In the genomic region with DNA sequence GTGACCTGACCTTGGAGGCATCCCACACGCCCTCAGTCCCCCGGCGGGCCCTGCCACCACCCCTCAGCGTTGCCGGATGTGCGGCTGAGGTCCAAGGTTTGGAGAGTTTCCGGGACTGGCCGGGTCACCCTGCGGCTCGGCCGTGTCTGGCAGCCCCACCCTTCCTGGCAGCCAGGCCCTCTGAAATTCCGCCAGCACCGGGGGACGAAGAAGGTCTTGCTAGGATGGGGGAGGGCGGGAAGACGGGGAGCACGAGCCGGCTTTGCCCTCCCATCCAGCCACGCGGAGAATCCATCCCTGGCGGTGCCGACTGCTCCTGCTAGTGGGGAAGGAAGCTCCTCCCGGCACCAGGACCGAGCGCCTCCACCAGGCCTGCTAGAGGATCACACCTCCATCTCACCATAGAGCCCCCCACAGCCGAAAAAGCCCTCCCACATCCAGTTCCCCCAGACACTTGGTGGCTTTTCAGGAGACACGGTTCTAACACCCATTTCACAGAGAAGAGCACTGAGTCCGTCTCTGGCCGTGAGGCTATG, we compare ENCODE assay signal across 10 cellular contexts.
DNase-seq lines count a peak whose midpoint lies in the region; ATAC-seq, FAIRE-seq and TF ChIP-seq lines count a peak whose summit lies in the region.
"Had no signal": no experiment of that assay in that cellular context is flagged by ENCODE, and none has a peak within 500 bp of the region (broad histone marks: within the 10 kb centered on the region; RNA-seq: fewer than 3 reads in every experiment).

No MANE protein-coding gene starts in this region.

- TF ChIP-seq CTCF in endothelial cell of umbilical vein (IDR thresholded peaks at IDR 0.05; ENCODE audit: extremely low read depth in 1 of 2, insufficient read depth in 1 of 2, low read depth in 1 of 2, low read length in 2 of 2) (peak; percentile 51 to 78), type B pancreatic cell (conservative IDR thresholded peaks at IDR 0.05) (peak; percentile 40)

- H3K27ac Mint-ChIP-seq in activated CD4-positive, alpha-beta memory T cell treated with anti-CD3 and anti-CD28 coated beads, Interleukin-2, amount 10 ng/mL, durations not matched to agents 7 days and 5 days = peak overlapping the region; percentile 1
- no peak overlapping the region for H3K27ac Mint-ChIP-seq in activated CD4-positive, alpha-beta memory T cell treated with anti-CD3 and anti-CD28 coated beads for 36 hours
- no peak overlapping the region for H3K27ac Mint-ChIP-seq in type B pancreatic cell

- H3K4me1 ChIP-seq in endothelial cell of umbilical vein (ENCODE audit: control insufficient read depth, extremely low read depth, insufficient read depth, low read length) (peaks cover 54% of the 10 kb centered on the region), mesenchymal stem cell (ENCODE audit: control insufficient read depth, insufficient read depth, low read depth, low read length) (peaks cover 24% of the 10 kb centered on the region)

- H3K27me3 ChIP-seq in endothelial cell of umbilical vein (ENCODE audit: control insufficient read depth in 2 of 2, insufficient read depth in 2 of 2, low read length in 2 of 2) = no peaks in the 10 kb centered on the region
- no peaks in the 10 kb centered on the region for H3K27me3 ChIP-seq in mesenchymal stem cell (ENCODE audit: control insufficient read depth in 1 of 2, insufficient read depth in 1 of 2, low read length in 2 of 2)

- H3K9me3 ChIP-seq in endothelial cell of umbilical vein (replicated peaks; ENCODE audit: control insufficient read depth, insufficient read depth, low read length) = no peaks in the 10 kb centered on the region
- no peaks in the 10 kb centered on the region for H3K9me3 ChIP-seq in mesenchymal stem cell (ENCODE audit: control insufficient read depth, low read length)
- H3K9me3 ChIP-seq: BLaER1 treated with 17β-estradiol and CSF1 and Interleukin-3, amounts not matched to agents 10 nM and 100 nM had no signal

- H4K20me1 ChIP-seq in endothelial cell of umbilical vein (replicated peaks; ENCODE audit: control insufficient read depth, extremely low read depth, insufficient read depth, low read length) = no peaks in the 10 kb centered on the region
- H4K20me1 ChIP-seq: BLaER1 treated with 17β-estradiol and CSF1 and Interleukin-3, amounts not matched to agents 10 nM and 100 nM had no signal

- BruUV-seq in endothelial cell of umbilical vein (replicated peaks; lab: Mats Ljungman, UMichigan) = no TSS peak

- H2BK5ac ChIP-seq in mesenchymal stem cell (ENCODE audit: low read depth, low read length, poor library complexity, severe bottlenecking) = no peak overlapping the region

- H3K79me1 ChIP-seq in mesenchymal stem cell (replicated peaks; ENCODE audit: low read length, poor library complexity, severe bottlenecking) = no peaks in the 10 kb centered on the region

- no peak overlapping the region for H3K23ac ChIP-seq in mesenchymal stem cell (ENCODE audit: low read length in 2 of 2)

- WGBS in mesenchymal stem cell = 39% methylated on average over 26 of the region's 29 CpGs

- H3K14ac ChIP-seq in mesenchymal stem cell (ENCODE audit: low read length in 2 of 2) = no peak overlapping the region

- peak overlapping the region in 1 of 2 experiments; percentile 19 for H3K4ac ChIP-seq in mesenchymal stem cell (ENCODE audit: low read depth in 1 of 2, low read length in 2 of 2)

- H2BK120ac ChIP-seq in mesenchymal stem cell (ENCODE audit: low read depth, low read length) = peak overlapping the region; percentile 37

- H3K36me3 Mint-ChIP-seq in activated CD4-positive, alpha-beta memory T cell treated with anti-CD3 and anti-CD28 coated beads, Interleukin-2, amount 10 ng/mL, durations not matched to agents 7 days and 5 days (ENCODE audit: low read depth) = no peaks in the 10 kb centered on the region
- no peaks in the 10 kb centered on the region for H3K36me3 Mint-ChIP-seq in activated CD4-positive, alpha-beta memory T cell treated with anti-CD3 and anti-CD28 coated beads for 36 hours
- H3K36me3 Mint-ChIP-seq in type B pancreatic cell = no peaks in the 10 kb centered on the region

- H4K8ac ChIP-seq in mesenchymal stem cell (ENCODE audit: low read length) = peak overlapping the region; percentile 74

- H3K79me2 ChIP-seq in endothelial cell of umbilical vein (ENCODE audit: control insufficient read depth, insufficient read depth, low read length) = no peaks in the 10 kb centered on the region

- peaks cover 22% of the 10 kb centered on the region for H3K27me3 Mint-ChIP-seq in activated CD4-positive, alpha-beta memory T cell treated with anti-CD3 and anti-CD28 coated beads, Interleukin-2, amount 10 ng/mL, durations not matched to agents 7 days and 5 days
- H3K27me3 Mint-ChIP-seq in activated CD4-positive, alpha-beta memory T cell treated with anti-CD3 and anti-CD28 coated beads for 36 hours = peaks cover 2% of the 10 kb centered on the region
- peaks cover under 1% of the 10 kb centered on the region for H3K27me3 Mint-ChIP-seq in type B pancreatic cell

- DNase-seq in activated CD4-positive, alpha-beta memory T cell treated with anti-CD3 and anti-CD28 coated beads, Interleukin-2, amount 10 ng/mL, durations not matched to agents 7 days and 5 days = no peak
- no peak for DNase-seq in activated CD4-positive, alpha-beta memory T cell treated with anti-CD3 and anti-CD28 coated beads for 36 hours
- DNase-seq in endothelial cell of umbilical vein (ENCODE audit: low read depth, low spot score) (peak; percentile 85), mesenchymal stem cell (peak; percentile 83), type B pancreatic cell (ENCODE audit: extremely low spot score, unreplicated experiment) (no peak), HPDE6-E6E7 (ENCODE audit: extremely low spot score) (no peak)
- DNase-seq: stimulated activated CD4-positive, alpha-beta T cell treated with anti-CD3 and anti-CD28 coated beads, Interleukin-2, amount 100 ng/mL, for 48 hours had no signal

- peak overlapping the region; percentile 65 for H3K9ac ChIP-seq in endothelial cell of umbilical vein (replicated peaks; ENCODE audit: extremely low read depth, insufficient read depth, low read length)
- H3K9ac ChIP-seq in mesenchymal stem cell (ENCODE audit: low read length) = peak overlapping the region; percentile 20
- H3K9ac ChIP-seq: BLaER1 treated with 17β-estradiol and CSF1 and Interleukin-3, amounts not matched to agents 10 nM and 100 nM had no signal

- H3K36me3 ChIP-seq in endothelial cell of umbilical vein (ENCODE audit: control insufficient read depth in 2 of 2, extremely low read depth in 1 of 2, insufficient read depth in 2 of 2, low read length in 2 of 2) (no peaks in the 10 kb centered on the region), mesenchymal stem cell (ENCODE audit: control insufficient read depth in 1 of 2, insufficient read depth in 2 of 2, low read depth in 1 of 2, low read length in 2 of 2) (no peaks in the 10 kb centered on the region)
- H3K36me3 ChIP-seq: BLaER1 treated with 17β-estradiol and CSF1 and Interleukin-3, amounts not matched to agents 10 nM and 100 nM had no signal

- CTCF ChIA-PET in activated CD4-positive, alpha-beta memory T cell treated with anti-CD3 and anti-CD28 coated beads, Interleukin-2, amount 10 ng/mL, durations not matched to agents 7 days and 5 days (lab: Charles Lee) = interaction anchor here (0.7 to 2.2 kb wide), 2 partner anchors 23 to 46 kb away, joined by 3 to 10 read pairs; no protein-coding TSS in a partner anchor
- CTCF ChIA-PET in activated CD4-positive, alpha-beta memory T cell treated with anti-CD3 and anti-CD28 coated beads for 36 hours (lab: Charles Lee) = no interaction called here
- CTCF ChIA-PET in endothelial cell of umbilical vein (lab: Charles Lee) = interaction anchor here (0.6 to 4.6 kb wide), 28 partner anchors 8 to 604 kb away, joined by 3 to 101 read pairs (median 6); a partner anchor contains a TSS

- peaks cover 31% of the 10 kb centered on the region for H3K4me1 Mint-ChIP-seq in activated CD4-positive, alpha-beta memory T cell treated with anti-CD3 and anti-CD28 coated beads, Interleukin-2, amount 10 ng/mL, durations not matched to agents 7 days and 5 days
- peaks cover 4% of the 10 kb centered on the region for H3K4me1 Mint-ChIP-seq in activated CD4-positive, alpha-beta memory T cell treated with anti-CD3 and anti-CD28 coated beads for 36 hours (ENCODE audit: low read depth)
- peaks cover 54% of the 10 kb centered on the region for H3K4me1 Mint-ChIP-seq in type B pancreatic cell (ENCODE audit: unreplicated experiment)

- H3K4me3 Mint-ChIP-seq in activated CD4-positive, alpha-beta memory T cell treated with anti-CD3 and anti-CD28 coated beads, Interleukin-2, amount 10 ng/mL, durations not matched to agents 7 days and 5 days = no peak overlapping the region
- no peak overlapping the region for H3K4me3 Mint-ChIP-seq in activated CD4-positive, alpha-beta memory T cell treated with anti-CD3 and anti-CD28 coated beads for 36 hours
- no peak overlapping the region for H3K4me3 Mint-ChIP-seq in type B pancreatic cell

- H3K4me3 ChIP-seq in endothelial cell of umbilical vein (replicated peaks in 1 of 3; ENCODE audit: insufficient read depth in 1 of 3, low read depth in 1 of 3, low read length in 3 of 3) (no peak overlapping the region), mesenchymal stem cell (ENCODE audit: insufficient read depth in 1 of 2, low read depth in 1 of 2, low read length in 2 of 2) (no peak overlapping the region)
- H3K4me3 ChIP-seq: BLaER1 treated with 17β-estradiol and CSF1 and Interleukin-3, amounts not matched to agents 10 nM and 100 nM had no signal

- H3K18ac ChIP-seq in mesenchymal stem cell (ENCODE audit: low read depth in 1 of 2, low read length in 2 of 2) = peak overlapping the region in 1 of 2 experiments; percentile 92

- H3K9me3 Mint-ChIP-seq in activated CD4-positive, alpha-beta memory T cell treated with anti-CD3 and anti-CD28 coated beads, Interleukin-2, amount 10 ng/mL, durations not matched to agents 7 days and 5 days = no peaks in the 10 kb centered on the region
- H3K9me3 Mint-ChIP-seq in activated CD4-positive, alpha-beta memory T cell treated with anti-CD3 and anti-CD28 coated beads for 36 hours = no peaks in the 10 kb centered on the region
- no peaks in the 10 kb centered on the region for H3K9me3 Mint-ChIP-seq in type B pancreatic cell

- no peak overlapping the region for H3K4me2 ChIP-seq in endothelial cell of umbilical vein (ENCODE audit: insufficient read depth, low read length)
- H3K4me2 ChIP-seq in mesenchymal stem cell (ENCODE audit: low read length, poor library complexity, severe bottlenecking) = no peak overlapping the region

- intact Hi-C loops in activated CD4-positive, alpha-beta memory T cell treated with anti-CD3 and anti-CD28 coated beads for 36 hours (cut with micrococcal nuclease) = no loop called here
- intact Hi-C loops in endothelial cell of umbilical vein (cut with micrococcal nuclease) = loop anchor here (1.0 to 2.0 kb wide), 11 partner anchors 14 to 488 kb away; a partner anchor contains a TSS

- H2AFZ ChIP-seq in endothelial cell of umbilical vein (ENCODE audit: low read depth, low read length) (peak overlapping the region; percentile 20), mesenchymal stem cell (ENCODE audit: low read depth, low read length) (no peak overlapping the region)

- no peaks in the 10 kb centered on the region for H3K9me1 ChIP-seq in endothelial cell of umbilical vein (replicated peaks; ENCODE audit: control insufficient read depth, extremely low read depth, insufficient read depth, low read length)

- ATAC-seq in GM21360 (IDR thresholded peaks at IDR 0.05; ENCODE audit: unreplicated experiment) (no peak), GM18858 (IDR thresholded peaks at IDR 0.05; ENCODE audit: unreplicated experiment) (no peak)

- no peak for TF ChIP-seq POLR2A in endothelial cell of umbilical vein (IDR thresholded peaks at IDR 0.05; ENCODE audit: low read depth, low read length)

- H2BK15ac ChIP-seq in mesenchymal stem cell (ENCODE audit: low read depth, poor library complexity, severe bottlenecking) = no peak overlapping the region

- POLR2A ChIA-PET in activated CD4-positive, alpha-beta memory T cell treated with anti-CD3 and anti-CD28 coated beads, Interleukin-2, amount 10 ng/mL, durations not matched to agents 7 days and 5 days (lab: Charles Lee) = no interaction called here
- POLR2A ChIA-PET in activated CD4-positive, alpha-beta memory T cell treated with anti-CD3 and anti-CD28 coated beads for 36 hours (lab: Charles Lee) = no interaction called here
- POLR2A ChIA-PET in endothelial cell of umbilical vein (lab: Charles Lee) = interaction anchor here (0.5 to 2.4 kb wide), 8 partner anchors 26 to 133 kb away, joined by 3 to 16 read pairs (median 4); a partner anchor contains a TSS

- no peak overlapping the region for H2AK5ac ChIP-seq in mesenchymal stem cell (ENCODE audit: low read length, severe bottlenecking)

- H3K27ac ChIP-seq in endothelial cell of umbilical vein (ENCODE audit: insufficient read depth, low read depth, low read length) = peak overlapping the region; percentile 85
- no peak overlapping the region for H3K27ac ChIP-seq in mesenchymal stem cell (ENCODE audit: low read length, poor library complexity, severe bottlenecking)
- H3K27ac ChIP-seq: BLaER1 treated with 17β-estradiol and CSF1 and Interleukin-3, amounts not matched to agents 10 nM and 100 nM had no signal

- dilution Hi-C loops in endothelial cell of umbilical vein (cut with MboI; ENCODE audit: extremely low pct_ligation_motif_present, low sequenced_read_pairs) = no loop called here

- peak overlapping the region; percentile 48 for H4K91ac ChIP-seq in mesenchymal stem cell (ENCODE audit: low read length)

- FAIRE-seq in endothelial cell of umbilical vein (lab: Jason Lieb, UNC) = peak; percentile 94

- peak overlapping the region in 1 of 2 experiments; percentile 91 for H2BK12ac ChIP-seq in mesenchymal stem cell (ENCODE audit: low read length in 2 of 2)

Comparison
In these comparisons a context has a peak if more than half of its experiments do, and no peak if none do; other contexts are left out.
1. DNase-seq: peak in endothelial cell of umbilical vein (single experiment) and mesenchymal stem cell (single experiment); none in activated CD4-positive, alpha-beta memory T cell treated with anti-CD3 and anti-CD28 coated beads, Interleukin-2, amount 10 ng/mL, durations not matched to agents 7 days and 5 days (single experiment), activated CD4-positive, alpha-beta memory T cell treated with anti-CD3 and anti-CD28 coated beads for 36 hours (single experiment), type B pancreatic cell (single experiment) and HPDE6-E6E7 (single experiment).